Comparison of ENCODE assay signal across 8 cellular contexts in the genomic region with DNA sequence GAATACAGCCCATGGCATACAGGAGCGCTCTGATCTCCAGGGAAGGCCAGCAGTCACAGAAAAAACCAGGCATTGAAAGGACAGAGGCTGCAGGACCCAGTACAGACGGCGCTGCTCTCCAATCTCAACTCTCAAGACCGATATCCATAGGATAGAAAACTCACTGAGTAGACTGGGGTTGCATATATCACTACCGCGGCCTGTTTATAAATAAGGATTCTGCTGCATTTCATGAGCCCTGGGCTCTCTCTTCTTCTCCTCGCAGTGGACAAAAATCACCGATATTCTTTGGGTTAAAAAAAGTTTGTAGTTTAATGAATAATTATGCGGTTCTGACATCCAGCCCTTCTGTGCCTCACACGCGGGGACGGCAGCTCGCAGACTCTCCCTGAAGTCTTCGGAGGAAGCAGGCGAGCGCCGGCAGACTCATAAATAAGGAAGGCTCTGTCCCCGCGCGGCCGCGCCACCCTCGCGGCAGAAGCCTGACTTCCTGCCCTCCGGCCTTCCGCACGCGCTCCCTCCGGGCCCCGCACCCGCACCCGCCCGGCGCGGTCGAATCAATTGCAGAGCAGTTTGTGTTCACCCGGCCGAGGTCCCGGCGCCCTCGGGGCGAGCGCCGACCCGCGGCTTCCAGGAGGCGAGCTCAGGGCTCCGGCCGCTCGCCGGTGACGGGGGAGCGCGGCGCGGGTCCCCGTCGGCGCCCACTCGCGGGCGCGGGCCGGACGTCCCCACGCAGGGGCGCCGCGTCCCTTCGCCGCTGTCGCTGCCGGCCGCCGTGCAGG.
A peak's percentile ranks its signal among the peaks of the same experiment; 100 is the strongest.
DNase-seq lines count a peak whose midpoint lies in the region; ATAC-seq and TF ChIP-seq lines count a peak whose summit lies in the region.

A gene with protein sequence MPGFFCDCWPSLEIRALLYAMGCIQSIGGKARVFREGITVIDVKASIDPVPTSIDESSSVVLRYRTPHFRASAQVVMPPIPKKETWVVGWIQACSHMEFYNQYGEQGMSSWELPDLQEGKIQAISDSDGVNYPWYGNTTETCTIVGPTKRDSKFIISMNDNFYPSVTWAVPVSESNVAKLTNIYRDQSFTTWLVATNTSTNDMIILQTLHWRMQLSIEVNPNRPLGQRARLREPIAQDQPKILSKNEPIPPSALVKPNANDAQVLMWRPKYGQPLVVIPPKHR (minus strand): TSS at position 404 of the 782 bp plus-strand sequence. CDS start 331 bp downstream, at position 73.

- peaks cover 36% of the 10 kb centered on the region for H3K36me3 Mint-ChIP-seq in activated naive CD8-positive, alpha-beta T cell treated with anti-CD3 and anti-CD28 coated beads, Interleukin-2, amount 50 U/mL, for 24 hours (ENCODE audit: low read depth)

- H3K4me1 ChIP-seq in iPS-18a (ENCODE audit: control insufficient read depth, low read depth, low read length): peaks cover 6% of the 10 kb centered on the region

- no peak within 1 kb of the TSS for H3K27ac ChIP-seq in iPS-18a (ENCODE audit: low read length)

- 0 out of 2 replicates have a peak, but pooled peaks have one; percentile 5 for TF ChIP-seq CTCF in GM12875 (IDR thresholded peaks at IDR 0.05; ENCODE audit: borderline replicate concordance, insufficient read depth, low read depth, low read length)

- peaks cover 21% of the 10 kb centered on the region for H3K27me3 ChIP-seq in iPS-18a (ENCODE audit: control insufficient read depth, insufficient read depth, low read length)

- no peaks in the 10 kb centered on the region for H3K36me3 ChIP-seq in iPS-18a (ENCODE audit: control insufficient read depth, low read depth, low read length)

- peaks cover 28% of the 10 kb centered on the region for H3K4me1 Mint-ChIP-seq in activated naive CD8-positive, alpha-beta T cell treated with anti-CD3 and anti-CD28 coated beads, Interleukin-2, amount 50 U/mL, for 24 hours

- H3K27me3 Mint-ChIP-seq in activated naive CD8-positive, alpha-beta T cell treated with anti-CD3 and anti-CD28 coated beads, Interleukin-2, amount 50 U/mL, for 24 hours: no peaks in the 10 kb centered on the region

- H3K4me3 Mint-ChIP-seq in activated naive CD8-positive, alpha-beta T cell treated with anti-CD3 and anti-CD28 coated beads, Interleukin-2, amount 50 U/mL, for 24 hours: peak within 1 kb of the TSS; percentile 98

- H3K4me3 ChIP-seq in GM12875 (ENCODE audit: low read depth, low read length) (peak within 1 kb of the TSS; percentile 58), iPS-18a (ENCODE audit: low read length) (peak within 1 kb of the TSS; percentile 55)

- H3K9me3 Mint-ChIP-seq in activated naive CD8-positive, alpha-beta T cell treated with anti-CD3 and anti-CD28 coated beads, Interleukin-2, amount 50 U/mL, for 24 hours: no peaks in the 10 kb centered on the region

- H3K9ac ChIP-seq in iPS-18a (ENCODE audit: low read length): no peak within 1 kb of the TSS

- H3K9me3 ChIP-seq in iPS-18a (ENCODE audit: control insufficient read depth, low read depth, low read length): no peaks in the 10 kb centered on the region

- no peak for ATAC-seq in activated naive CD8-positive, alpha-beta T cell treated with anti-CD3 and anti-CD28 coated beads, Interleukin-2, amount 50 U/mL, for 24 hours
- ATAC-seq in GM19395 (IDR thresholded peaks at IDR 0.05; ENCODE audit: unreplicated experiment) (no peak), GM19455 (IDR thresholded peaks at IDR 0.05; ENCODE audit: unreplicated experiment) (no peak)

- DNase-seq in NOMO-1 (lab: John Stamatoyannopoulos, UW; ENCODE audit: unreplicated experiment in 2 of 2) (peak; percentile 57 to 66), NCI-H1092 (lab: John Stamatoyannopoulos, UW) (no peak)
- peak; percentile 59 for DNase-seq in activated naive CD8-positive, alpha-beta T cell treated with anti-CD3 and anti-CD28 coated beads, Interleukin-2, amount 50 U/mL, for 24 hours
- DNase-seq in stimulated activated CD4-positive, alpha-beta T cell treated with anti-CD3 and anti-CD28 coated beads, Interleukin-2, amount 100 ng/mL, for 24 hours: peak; percentile 62 to 67

- peak within 1 kb of the TSS; percentile 98 for H3K27ac Mint-ChIP-seq in activated naive CD8-positive, alpha-beta T cell treated with anti-CD3 and anti-CD28 coated beads, Interleukin-2, amount 50 U/mL, for 24 hours
